Comparison of ENCODE assay signal across 8 cellular contexts in the genomic region with DNA sequence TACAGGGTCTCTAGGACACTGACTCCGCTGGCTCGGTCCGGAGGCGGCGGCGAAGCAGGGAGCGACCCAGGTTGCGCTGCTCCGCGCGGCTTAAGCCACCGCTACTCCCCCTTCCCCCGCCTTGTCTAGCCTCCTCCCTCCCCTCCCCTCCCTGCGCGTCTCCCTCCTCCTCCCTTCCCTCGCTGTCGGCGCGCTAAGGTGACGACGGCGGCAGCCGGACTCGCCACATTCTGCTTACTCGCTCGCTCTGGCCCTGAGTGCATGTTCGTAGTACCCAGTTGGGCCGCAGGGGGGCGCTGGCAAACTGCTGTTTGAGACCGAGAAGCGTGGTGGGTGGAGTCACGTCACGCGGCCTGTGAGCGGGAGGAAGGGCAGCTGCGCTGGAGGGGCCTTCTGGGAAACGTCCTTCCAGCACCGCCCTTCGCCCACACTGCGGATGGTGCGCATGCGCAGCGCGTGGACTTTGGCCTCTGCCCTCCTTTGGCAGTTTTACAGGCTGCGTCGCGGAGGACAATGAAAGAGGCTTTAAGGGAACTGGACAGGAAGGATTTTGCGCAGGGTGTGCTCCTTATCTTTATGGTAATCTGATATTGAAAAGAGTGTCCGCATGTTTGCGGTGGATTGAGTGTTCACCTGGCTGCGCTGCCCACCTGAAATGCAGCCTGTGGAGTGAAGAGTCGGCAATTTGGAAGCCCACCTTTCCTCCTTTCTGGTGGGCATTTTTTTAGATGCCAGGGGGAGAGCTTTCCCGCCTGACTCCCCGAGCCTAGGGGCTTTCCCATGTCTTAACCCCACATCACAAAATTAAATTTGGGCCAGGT. TPM values are rescaled to one million over a fixed set of nuclear protein-coding genes. Genes with fewer than 3 reads are reported as not detected.
DNase-seq lines count a peak whose midpoint lies in the region; ATAC-seq and TF ChIP-seq lines count a peak whose summit lies in the region.

A gene with protein sequence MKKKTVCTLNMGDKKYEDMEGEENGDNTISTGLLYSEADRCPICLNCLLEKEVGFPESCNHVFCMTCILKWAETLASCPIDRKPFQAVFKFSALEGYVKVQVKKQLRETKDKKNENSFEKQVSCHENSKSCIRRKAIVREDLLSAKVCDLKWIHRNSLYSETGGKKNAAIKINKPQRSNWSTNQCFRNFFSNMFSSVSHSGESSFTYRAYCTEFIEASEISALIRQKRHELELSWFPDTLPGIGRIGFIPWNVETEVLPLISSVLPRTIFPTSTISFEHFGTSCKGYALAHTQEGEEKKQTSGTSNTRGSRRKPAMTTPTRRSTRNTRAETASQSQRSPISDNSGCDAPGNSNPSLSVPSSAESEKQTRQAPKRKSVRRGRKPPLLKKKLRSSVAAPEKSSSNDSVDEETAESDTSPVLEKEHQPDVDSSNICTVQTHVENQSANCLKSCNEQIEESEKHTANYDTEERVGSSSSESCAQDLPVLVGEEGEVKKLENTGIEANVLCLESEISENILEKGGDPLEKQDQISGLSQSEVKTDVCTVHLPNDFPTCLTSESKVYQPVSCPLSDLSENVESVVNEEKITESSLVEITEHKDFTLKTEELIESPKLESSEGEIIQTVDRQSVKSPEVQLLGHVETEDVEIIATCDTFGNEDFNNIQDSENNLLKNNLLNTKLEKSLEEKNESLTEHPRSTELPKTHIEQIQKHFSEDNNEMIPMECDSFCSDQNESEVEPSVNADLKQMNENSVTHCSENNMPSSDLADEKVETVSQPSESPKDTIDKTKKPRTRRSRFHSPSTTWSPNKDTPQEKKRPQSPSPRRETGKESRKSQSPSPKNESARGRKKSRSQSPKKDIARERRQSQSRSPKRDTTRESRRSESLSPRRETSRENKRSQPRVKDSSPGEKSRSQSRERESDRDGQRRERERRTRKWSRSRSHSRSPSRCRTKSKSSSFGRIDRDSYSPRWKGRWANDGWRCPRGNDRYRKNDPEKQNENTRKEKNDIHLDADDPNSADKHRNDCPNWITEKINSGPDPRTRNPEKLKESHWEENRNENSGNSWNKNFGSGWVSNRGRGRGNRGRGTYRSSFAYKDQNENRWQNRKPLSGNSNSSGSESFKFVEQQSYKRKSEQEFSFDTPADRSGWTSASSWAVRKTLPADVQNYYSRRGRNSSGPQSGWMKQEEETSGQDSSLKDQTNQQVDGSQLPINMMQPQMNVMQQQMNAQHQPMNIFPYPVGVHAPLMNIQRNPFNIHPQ (N-terminal part only) (minus strand): TSS at position 107 of the 821 bp plus-strand sequence. CDS start 26,407 bp downstream, outside the sequence.

- POLR2A ChIA-PET in PC-9 (lab: Charles Lee; ENCODE audit: unreplicated experiment), result interaction anchor here (0.5 to 0.7 kb wide), 3 partner anchors 377 to 775 kb away, joined by 3 read pairs; a partner anchor contains a TSS

- peaks cover 36% of the 10 kb centered on the region for H3K4me1 ChIP-seq in PC-9 (replicated peaks; ENCODE audit: insufficient read depth)

- no peaks in the 10 kb centered on the region for H3K27me3 ChIP-seq in PC-9 (ENCODE audit: insufficient read depth, low read depth)

- peaks cover 17% of the 10 kb centered on the region for H3F3A ChIP-seq in PC-9 (ENCODE audit: insufficient read depth, low read depth)

- CTCF ChIA-PET in PC-9 (lab: Charles Lee), result interaction anchor here (0.6 kb wide), 2 partner anchors 134 to 215 kb away, joined by 4 read pairs; no protein-coding TSS in a partner anchor

- DNase-seq in DMS79 (lab: John Stamatoyannopoulos, UW) (peak; percentile 97), KBM-7 (peak; percentile 100), PC-9 (peak; percentile 98 to 100), epithelial cell of proximal tubule (ENCODE audit: low read depth) (peak; percentile 93), mucosa of gallbladder (ENCODE audit: low spot score) (peak; percentile 100)
- peak; percentile 100 for DNase-seq in activated T-cell treated with anti-CD3 and anti-CD28 coated beads, Interleukin-2, amount 50 U/mL, for 1 hour
- DNase-seq in stimulated activated CD8-positive, alpha-beta memory T cell treated with anti-CD3 and anti-CD28 coated beads, Interleukin-4, amount 100 ng/mL, for 4 hours (ENCODE audit: low read depth in 2 of 2, low spot score in 1 of 2), result peak; percentile 100

- H3K9me2 ChIP-seq in PC-9 (ENCODE audit: insufficient read depth), result no peaks in the 10 kb centered on the region

- ATAC-seq in GM21717 (IDR thresholded peaks at IDR 0.05; ENCODE audit: unreplicated experiment), result peak; percentile 64

- TSS peak; percentile 89 for BruUV-seq in PC-9 (replicated peaks; lab: Mats Ljungman, UMichigan)

- H3K79me2 ChIP-seq in PC-9 (ENCODE audit: low read depth), result peaks cover 46% of the 10 kb centered on the region

- peak within 1 kb of the TSS; percentile 91 for H3K4me2 ChIP-seq in PC-9

- H2AFZ ChIP-seq in PC-9, result peak within 1 kb of the TSS; percentile 95

- peaks cover 26% of the 10 kb centered on the region for H4K20me1 ChIP-seq in PC-9 (ENCODE audit: insufficient read depth)

- TF ChIP-seq CTCF in PC-9 (conservative IDR thresholded peaks at IDR 0.05), result peak; percentile 92
- TF ChIP-seq CTCF in epithelial cell of proximal tubule (conservative IDR thresholded peaks at IDR 0.05; ENCODE audit: low read depth, low read length), result peak; percentile 90

- peak within 1 kb of the TSS; percentile 94 for H3K4me3 ChIP-seq in PC-9
- peak within 1 kb of the TSS; percentile 67 for H3K4me3 ChIP-seq in epithelial cell of proximal tubule (ENCODE audit: low read depth, low read length)

- intact Hi-C loops in PC-9 (cut with micrococcal nuclease; ENCODE audit: unreplicated experiment), result loop anchor here (1.0 to 5.0 kb wide), 11 partner anchors 82 to 1087 kb away; a partner anchor contains a TSS

- no peaks in the 10 kb centered on the region for H3K9me3 ChIP-seq in PC-9 (ENCODE audit: insufficient read depth, low read depth)

- H3K27ac ChIP-seq in PC-9, result peak within 1 kb of the TSS; percentile 94

- H3K36me3 ChIP-seq in PC-9 (ENCODE audit: low read depth), result peaks cover 15% of the 10 kb centered on the region; the same call in 1 of the 2 replicates

- in situ Hi-C loops in KBM-7 (cut with MboI; ENCODE audit: low pct_unique_long_range_greater_than_20kb, low sequenced_read_pairs), result no loop called here

RNA-seq across cellular contexts. Expression of the gene that starts here (rescaled TPM):
- total RNA-seq in PC-9 (2021), result 95.5 and 98.7 TPM in 2 replicates
- total RNA-seq in epithelial cell of proximal tubule, result 57.4 and 67.4 TPM in 2 replicates
- total RNA-seq in mucosa of gallbladder, result 98.7 TPM

Comparison
In these comparisons a context has a peak if more than half of its experiments do, and no peak if none do; other contexts are left out.
1. Peak in every context shown above with its lines: DNase-seq, ATAC-seq, H3K4me3 ChIP-seq and H3K27ac ChIP-seq.